In the genomic region with DNA sequence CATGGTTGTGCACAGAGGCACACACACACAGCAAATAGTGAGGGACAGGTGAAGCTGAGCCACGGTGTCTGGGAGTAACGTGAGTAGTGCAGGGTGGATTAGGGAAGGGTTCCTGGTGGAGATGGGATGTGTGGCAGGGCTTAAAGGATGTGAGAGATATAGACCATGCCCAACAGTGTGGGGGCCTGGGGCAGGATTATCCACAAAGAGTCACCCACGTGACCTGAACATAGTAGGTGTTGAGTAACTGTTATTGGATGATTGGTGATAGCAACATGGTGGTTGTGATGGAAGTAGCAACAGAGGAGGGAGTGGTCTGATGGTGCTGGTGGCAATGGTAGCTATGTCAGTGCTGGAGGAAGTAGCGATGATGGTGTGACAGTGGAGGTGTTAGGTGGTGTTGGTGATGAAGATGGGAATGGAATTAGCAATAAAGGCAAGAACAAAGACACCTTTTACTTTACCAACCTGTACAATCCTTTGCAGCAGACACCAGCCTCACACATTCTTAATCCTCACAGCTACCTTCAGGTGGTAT, we compare ENCODE assay signal across 1 cellular context.
TF ChIP-seq lines count a peak whose summit lies in the region.

No MANE protein-coding gene starts in this region.

TF ChIP-seq in GM12878, 131 proteins besides CTCF, POLR2A, EP300 and RAD21 (continued from another document):
- TF ChIP-seq E4F1 (IDR thresholded peaks at IDR 0.05; ENCODE audit: borderline replicate concordance, partially characterized antibody) (peak; percentile 10), HDGF (IDR thresholded peaks at IDR 0.05) (0 out of 2 replicates have a peak, but pooled peaks have one; percentile 22), TCF3 (IDR thresholded peaks at IDR 0.05; ENCODE audit: borderline replicate concordance, insufficient read depth, low read depth, low read length) (no peak), IRF4 (IDR thresholded peaks at IDR 0.05; ENCODE audit: low read depth, low read length) (no peak)
